1 cellular context compared by ENCODE assay signal in genomic region chr5:108748010-108748353, GRCh38.
A peak's percentile ranks its signal among the peaks of the same experiment; 100 is the strongest.
TF ChIP-seq lines count a peak whose summit lies in the region.

No MANE protein-coding gene starts in this region.

TF ChIP-seq in H1, 55 proteins besides CTCF, POLR2A, EP300 and RAD21 (continued from another document):
- TF ChIP-seq CTBP2 (IDR thresholded peaks at IDR 0.05; ENCODE audit: borderline replicate concordance, insufficient read depth, insufficient read length, low read length) (no peak), ATF2 (IDR thresholded peaks at IDR 0.05; ENCODE audit: low read length) (peak; percentile 61; the same call in 1 of the 2 replicates), HDAC6 (IDR thresholded peaks at IDR 0.05; ENCODE audit: low read depth, low read length) (no peak), POLR2AphosphoS5 (IDR thresholded peaks at IDR 0.05; ENCODE audit: low read depth, low read length) (no peak), CHD7 (IDR thresholded peaks at IDR 0.05; ENCODE audit: insufficient replicate concordance, low read length) (no peak), ASH2L (IDR thresholded peaks at IDR 0.05; ENCODE audit: low read length) (no peak), EZH2 (IDR thresholded peaks at IDR 0.05; ENCODE audit: low read depth, low read length, severe bottlenecking) (no peak), BCL11A (IDR thresholded peaks at IDR 0.05; ENCODE audit: low read depth in 2 of 2, low read length in 2 of 2) (no peak), RNF2 (IDR thresholded peaks at IDR 0.05; ENCODE audit: borderline replicate concordance, low read depth, low read length, missing control alignments, poor library complexity, severe bottlenecking) (no peak), POU5F1 (IDR thresholded peaks at IDR 0.05; ENCODE audit: low read depth, low read length) (no peak), ATF3 (IDR thresholded peaks at IDR 0.05; ENCODE audit: insufficient read depth, low read depth, low read length) (no peak), KDM4A (IDR thresholded peaks at IDR 0.05; ENCODE audit: low read depth, low read length, severe bottlenecking) (no peak), SIN3A (conservative IDR thresholded peaks at IDR 0.05 in 1 of 2, IDR thresholded peaks at IDR 0.05 in 1 of 2; ENCODE audit: low read depth in 1 of 2, low read length in 2 of 2) (0 out of 4 replicates have a peak, but pooled peaks of 1 of the 2 experiments have one; percentile 4), KDM5A (IDR thresholded peaks at IDR 0.05; ENCODE audit: low read length) (no peak)
